In genomic region chr17:7831233-7831632, GRCh38 we compare ENCODE assay signal across 27 cellular contexts. TPM values are rescaled to one million over a fixed set of nuclear protein-coding genes. Genes with fewer than 3 reads are reported as not detected.
"Had no signal": no experiment of that assay in that cellular context is flagged by ENCODE, and none has a peak within 500 bp of the region (broad histone marks: within the 10 kb centered on the region; RNA-seq: fewer than 3 reads in every experiment).

No MANE protein-coding gene starts in this region.

- H3K36me3 Mint-ChIP-seq: naive thymus-derived CD8-positive, alpha-beta T cell; stimulated activated naive B cell treated with anti-CD40 and anti-IgM and Interleukin-4, amounts not matched to agents 10 μg/mL and 1 μg/mL and 100 μg/mL, for 72 hours had no signal

- H3K27ac Mint-ChIP-seq: dendritic cell treated with granulocyte-macrophage colony-stimulating factor and Interleukin-4, amounts not matched to agents 40 ng/mL and 50 ng/mL, for 4 days; endodermal cell; nephron progenitor cell; progenitor cell of endocrine pancreas; stimulated activated naive B cell treated with anti-CD40 and anti-IgM and Interleukin-4, amounts not matched to agents 10 μg/mL and 1 μg/mL and 100 μg/mL, for 72 hours; stimulated activated naive CD8-positive, alpha-beta T cell treated with anti-CD3 and anti-CD28 coated beads, Interleukin-15, Interleukin-2, amounts not matched to agents 100 ng/mL and 50 ng/mL, for 24 hours had no signal

- H3K27ac ChIP-seq: colonic mucosa, epithelial cell of prostate, gastroesophageal sphincter, heart left ventricle, left lung, pancreas, right atrium auricular region, skin epidermis, thoracic aorta, tibial nerve, upper lobe of left lung had no signal

- H3K9me3 ChIP-seq: colonic mucosa, gastroesophageal sphincter, heart left ventricle, left lung, pancreas, right atrium auricular region, thoracic aorta, tibial nerve, upper lobe of left lung had no signal

- H3K4me3 Mint-ChIP-seq: dendritic cell treated with granulocyte-macrophage colony-stimulating factor and Interleukin-4, amounts not matched to agents 40 ng/mL and 50 ng/mL, for 4 days; endodermal cell; nephron progenitor cell; stimulated activated naive B cell treated with anti-CD40 and anti-IgM and Interleukin-4, amounts not matched to agents 10 μg/mL and 1 μg/mL and 100 μg/mL, for 72 hours; stimulated activated naive CD8-positive, alpha-beta T cell treated with anti-CD3 and anti-CD28 coated beads, Interleukin-15, Interleukin-2, amounts not matched to agents 100 ng/mL and 50 ng/mL, for 24 hours had no signal

- ATAC-seq: esophagus mucosa; gastroesophageal sphincter; heart left ventricle; left cardiac atrium; left lung; naive thymus-derived CD8-positive, alpha-beta T cell; pancreas; stimulated activated naive B cell treated with anti-CD40 and anti-IgM and Interleukin-4, amounts not matched to agents 10 μg/mL and 1 μg/mL and 100 μg/mL, for 72 hours had no signal

- DNase-seq: colonic mucosa; effector CD8-positive, alpha-beta T cell; endodermal cell; foreskin fibroblast; heart left ventricle; hippocampal formation; left cardiac atrium; left lung; mesenchymal stem cell; naive thymus-derived CD8-positive, alpha-beta T cell; nephron progenitor cell; occipital lobe; pancreas; stimulated activated CD4-positive, alpha-beta T cell treated with anti-CD3 and anti-CD28 coated beads, Interleukin-15, amount 100 ng/mL, for 24 hours; stimulated activated CD4-positive, alpha-beta T cell treated with anti-CD3 and anti-CD28 coated beads, Interleukin-2, amount 100 ng/mL, for 48 hours; stimulated activated naive B cell treated with anti-CD40 and anti-IgM and Interleukin-4, amounts not matched to agents 10 μg/mL and 1 μg/mL and 100 μg/mL, for 72 hours; upper lobe of left lung had no signal

- H3K27me3 ChIP-seq: colonic mucosa, gastroesophageal sphincter, heart left ventricle, left lung, pancreas, right atrium auricular region, upper lobe of left lung had no signal

- H3K4me3 ChIP-seq: colonic mucosa, gastroesophageal sphincter, heart left ventricle, left lung, pancreas, right atrium auricular region, skin epidermis, thoracic aorta, tibial nerve, upper lobe of left lung had no signal

- H3K36me3 ChIP-seq: colonic mucosa, gastroesophageal sphincter, heart left ventricle, left lung, pancreas, right atrium auricular region, thoracic aorta, tibial nerve, upper lobe of left lung had no signal

- H3K9me3 Mint-ChIP-seq: dendritic cell treated with granulocyte-macrophage colony-stimulating factor and Interleukin-4, amounts not matched to agents 40 ng/mL and 50 ng/mL, for 4 days; endodermal cell; naive thymus-derived CD8-positive, alpha-beta T cell; nephron progenitor cell; stimulated activated naive CD8-positive, alpha-beta T cell treated with anti-CD3 and anti-CD28 coated beads, Interleukin-15, Interleukin-2, amounts not matched to agents 100 ng/mL and 50 ng/mL, for 24 hours had no signal

- H3K4me1 ChIP-seq: colonic mucosa had no signal

RNA-seq across cellular contexts. Expression of gene TMEM88, which starts 23.6 kb away (rescaled TPM):
- polyA plus RNA-seq: naive thymus-derived CD8-positive, alpha-beta T cell had no signal
